Comparison of ENCODE assay signal across 1 cellular context in the genomic region with DNA sequence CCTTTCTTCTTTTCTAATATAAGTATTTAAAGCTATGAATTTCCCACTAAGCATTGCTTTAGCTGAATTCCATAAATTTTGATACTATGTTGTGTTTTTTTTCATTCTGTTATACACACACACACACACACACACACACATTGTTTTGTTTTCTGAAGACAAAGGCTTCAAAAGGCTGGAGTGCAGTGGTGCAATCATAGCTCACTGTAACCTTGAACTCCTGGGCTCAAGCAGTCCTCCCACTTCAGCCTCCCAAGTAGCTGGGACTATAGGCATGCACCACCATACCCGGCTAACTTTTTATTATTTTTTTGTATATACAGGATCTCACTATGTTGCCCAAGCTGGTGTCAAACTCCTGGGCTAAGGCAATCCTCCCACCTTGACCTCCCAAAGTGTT. TPM values are rescaled to one million over a fixed set of nuclear protein-coding genes. Genes with fewer than 3 reads are reported as not detected.
"Had no signal": no experiment of that assay in that cellular context is flagged by ENCODE, and none has a peak within 500 bp of the region (broad histone marks: within the 10 kb centered on the region; RNA-seq: fewer than 3 reads in every experiment).

No MANE protein-coding gene starts in this region.

RNA-seq across cellular contexts. Expression of a gene that starts 26.1 kb away (rescaled TPM):
- total RNA-seq: SK-MEL-5 had no signal
